ENCODE assay signal across 7 cellular contexts in genomic region chr15:78000089-78000926, GRCh38.
DNase-seq lines count a peak whose midpoint lies in the region; ATAC-seq and TF ChIP-seq lines count a peak whose summit lies in the region.

No MANE protein-coding gene starts in this region.

- peaks cover 50% of the 10 kb centered on the region for H3K36me3 ChIP-seq in adipocyte (ENCODE audit: control insufficient read depth, insufficient read depth, low read length, severe bottlenecking)
- H3K36me3 ChIP-seq in iPS DF 6.9 (ENCODE audit: control insufficient read depth, insufficient read depth, low read length), result no peaks in the 10 kb centered on the region

- peaks cover 10% of the 10 kb centered on the region for H3K4me1 Mint-ChIP-seq in T-helper 1 cell treated with Interleukin-12 subunit alpha and Interleukin-12 subunit beta and Interleukin-4 antibody, amounts not matched to agents 30 μg/mL and 1 μg/mL, for 36 hours (ENCODE audit: low read depth)

- peak overlapping the region; percentile 72 for H3K27ac Mint-ChIP-seq in T-helper 1 cell treated with Interleukin-12 subunit alpha and Interleukin-12 subunit beta and Interleukin-4 antibody, amounts not matched to agents 30 μg/mL and 1 μg/mL, for 36 hours

- no peak overlapping the region for H3K4me3 Mint-ChIP-seq in T-helper 1 cell treated with Interleukin-12 subunit alpha and Interleukin-12 subunit beta and Interleukin-4 antibody, amounts not matched to agents 30 μg/mL and 1 μg/mL, for 36 hours

- peak; percentile 84 for TF ChIP-seq CTCF in GM12873 (IDR thresholded peaks at IDR 0.05; ENCODE audit: insufficient read depth, low read depth, low read length, missing control alignments)

- WGBS in iPS DF 6.9 (ENCODE audit: insufficient coverage, insufficient read length), result no CpG with 5 or more reads among the region's 24 CpGs

- DNase-seq in adipocyte (ENCODE audit: low read depth) (peak; percentile 34), iPS DF 6.9 (ENCODE audit: low read depth, low spot score) (peak; percentile 86), middle frontal gyrus (ENCODE audit: extremely low spot score, low spot score) (no peak)
- DNase-seq in stimulated activated CD4-positive, alpha-beta T cell treated with anti-CD3 and anti-CD28 coated beads, Interleukin-1b, Interleukin-23, amount 100 ng/mL, for 4 hours (ENCODE audit: low read depth in 2 of 2), result peak; percentile 64 to 68

- no peaks in the 10 kb centered on the region for H3K9me3 ChIP-seq in adipocyte (ENCODE audit: control insufficient read depth, low read length)
- no peaks in the 10 kb centered on the region for H3K9me3 ChIP-seq in iPS DF 6.9 (ENCODE audit: control insufficient read depth, insufficient read depth, low read length)

- H3K9me3 Mint-ChIP-seq in T-helper 1 cell treated with Interleukin-12 subunit alpha and Interleukin-12 subunit beta and Interleukin-4 antibody, amounts not matched to agents 30 μg/mL and 1 μg/mL, for 36 hours, result no peaks in the 10 kb centered on the region

- no peak overlapping the region for H3K27ac ChIP-seq in iPS DF 6.9 (ENCODE audit: low read length)

- ATAC-seq in HG03460 (IDR thresholded peaks at IDR 0.05; ENCODE audit: unreplicated experiment), result peak; percentile 46

- H3K27me3 Mint-ChIP-seq in T-helper 1 cell treated with Interleukin-12 subunit alpha and Interleukin-12 subunit beta and Interleukin-4 antibody, amounts not matched to agents 30 μg/mL and 1 μg/mL, for 36 hours (ENCODE audit: low read depth), result no peaks in the 10 kb centered on the region

- peaks cover 30% of the 10 kb centered on the region for H3K36me3 Mint-ChIP-seq in T-helper 1 cell treated with Interleukin-12 subunit alpha and Interleukin-12 subunit beta and Interleukin-4 antibody, amounts not matched to agents 30 μg/mL and 1 μg/mL, for 36 hours (ENCODE audit: low read depth)

- H3K4me3 ChIP-seq in adipocyte (ENCODE audit: low read length) (no peak overlapping the region), iPS DF 6.9 (ENCODE audit: low read length) (no peak overlapping the region)

- H3K27me3 ChIP-seq in adipocyte (replicated peaks; ENCODE audit: control insufficient read depth, insufficient read depth, low read length) (no peaks in the 10 kb centered on the region), iPS DF 6.9 (ENCODE audit: control insufficient read depth, insufficient read depth, low read length) (no peaks in the 10 kb centered on the region)

- no peak overlapping the region for H3K9ac ChIP-seq in adipocyte (ENCODE audit: low read length)

- H3K4me1 ChIP-seq in adipocyte (ENCODE audit: control insufficient read depth, insufficient read depth, low read length) (peaks cover 29% of the 10 kb centered on the region), iPS DF 6.9 (ENCODE audit: control insufficient read depth, insufficient read depth, low read length) (no peaks in the 10 kb centered on the region; the same call in 1 of the 2 replicates)
